In genomic region chr12:117100851-117101673, GRCh38 we compare ENCODE assay signal across 1 cellular context.
TF ChIP-seq lines count a peak whose summit lies in the region.

No MANE protein-coding gene starts in this region.

TF ChIP-seq in HepG2, 621 proteins besides CTCF, POLR2A, EP300 and RAD21 (continued from another document):
- TF ChIP-seq ZNF770 (CRISPR knock-in tag; IDR thresholded peaks at IDR 0.05) (peak; percentile 71; the same call in 1 of the 2 replicates), BCL6 (CRISPR knock-in tag; IDR thresholded peaks at IDR 0.05) (no peak), NR2F6 (IDR thresholded peaks at IDR 0.05) (no peak), NR2F6 (CRISPR knock-in tag; IDR thresholded peaks at IDR 0.05) (0 out of 2 replicates have a peak, but pooled peaks have one; percentile 21), STAG1 (CRISPR knock-in tag; IDR thresholded peaks at IDR 0.05) (peak; percentile 62), ZNF576 (CRISPR knock-in tag; IDR thresholded peaks at IDR 0.05) (no peak), SAP130 (CRISPR knock-in tag; IDR thresholded peaks at IDR 0.05; ENCODE audit: low read depth) (0 out of 2 replicates have a peak, but pooled peaks have one; percentile 23), TBX2 (CRISPR knock-in tag; IDR thresholded peaks at IDR 0.05; ENCODE audit: borderline replicate concordance) (no peak), ZNF121 (CRISPR knock-in tag; IDR thresholded peaks at IDR 0.05) (peak; percentile 99), TFAP4 (IDR thresholded peaks at IDR 0.05; ENCODE audit: borderline replicate concordance, low read depth) (peak; percentile 95; the same call in 1 of the 2 replicates)
- TF ChIP-seq, protein P1, sequence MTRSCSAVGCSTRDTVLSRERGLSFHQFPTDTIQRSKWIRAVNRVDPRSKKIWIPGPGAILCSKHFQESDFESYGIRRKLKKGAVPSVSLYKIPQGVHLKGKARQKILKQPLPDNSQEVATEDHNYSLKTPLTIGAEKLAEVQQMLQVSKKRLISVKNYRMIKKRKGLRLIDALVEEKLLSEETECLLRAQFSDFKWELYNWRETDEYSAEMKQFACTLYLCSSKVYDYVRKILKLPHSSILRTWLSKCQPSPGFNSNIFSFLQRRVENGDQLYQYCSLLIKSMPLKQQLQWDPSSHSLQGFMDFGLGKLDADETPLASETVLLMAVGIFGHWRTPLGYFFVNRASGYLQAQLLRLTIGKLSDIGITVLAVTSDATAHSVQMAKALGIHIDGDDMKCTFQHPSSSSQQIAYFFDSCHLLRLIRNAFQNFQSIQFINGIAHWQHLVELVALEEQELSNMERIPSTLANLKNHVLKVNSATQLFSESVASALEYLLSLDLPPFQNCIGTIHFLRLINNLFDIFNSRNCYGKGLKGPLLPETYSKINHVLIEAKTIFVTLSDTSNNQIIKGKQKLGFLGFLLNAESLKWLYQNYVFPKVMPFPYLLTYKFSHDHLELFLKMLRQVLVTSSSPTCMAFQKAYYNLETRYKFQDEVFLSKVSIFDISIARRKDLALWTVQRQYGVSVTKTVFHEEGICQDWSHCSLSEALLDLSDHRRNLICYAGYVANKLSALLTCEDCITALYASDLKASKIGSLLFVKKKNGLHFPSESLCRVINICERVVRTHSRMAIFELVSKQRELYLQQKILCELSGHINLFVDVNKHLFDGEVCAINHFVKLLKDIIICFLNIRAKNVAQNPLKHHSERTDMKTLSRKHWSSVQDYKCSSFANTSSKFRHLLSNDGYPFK (CRISPR knock-in tag; IDR thresholded peaks at IDR 0.05; ENCODE audit: borderline replicate concordance): 0 out of 2 replicates have a peak, but pooled peaks have one; percentile 18
TF ChIP-seq in HepG2: peak in this region for 7.
